In genomic region chr22:42328130-42328821, GRCh38 we compare ENCODE assay signal across 20 cellular contexts. TPM values are rescaled to one million over a fixed set of nuclear protein-coding genes. Genes with fewer than 3 reads are reported as not detected.
DNase-seq lines count a peak whose midpoint lies in the region; ATAC-seq and TF ChIP-seq lines count a peak whose summit lies in the region.
"Had no signal": no experiment of that assay in that cellular context is flagged by ENCODE, and none has a peak within 500 bp of the region (broad histone marks: within the 10 kb centered on the region; RNA-seq: fewer than 3 reads in every experiment).

No MANE protein-coding gene starts in this region.

- H4K91ac ChIP-seq in trophoblast cell (ENCODE audit: low read depth, low read length): no peak overlapping the region

- H3K79me2 ChIP-seq in trophoblast cell (ENCODE audit: control insufficient read depth, insufficient read depth, low read length, poor library complexity): no peaks in the 10 kb centered on the region

- no peak overlapping the region for H3K4ac ChIP-seq in trophoblast cell (ENCODE audit: low read depth, low read length)

- TF ChIP-seq CTCF in HEK293 (tag by site-specific recombination; IDR thresholded peaks at IDR 0.05): no peak

- peaks cover 11% of the 10 kb centered on the region for H3K4me1 ChIP-seq in HEK293 (ENCODE audit: control insufficient read depth, insufficient read depth, low read length)
- H3K4me1 ChIP-seq in trophoblast cell (ENCODE audit: control insufficient read depth in 1 of 2, insufficient read depth in 2 of 2, low read length in 2 of 2): no peaks in the 10 kb centered on the region
- H3K4me1 ChIP-seq: left lung had no signal

- no peak overlapping the region for H3K4me3 Mint-ChIP-seq in activated naive CD8-positive, alpha-beta T cell treated with anti-CD3 and anti-CD28 coated beads, Interleukin-2, amount 50 U/mL, for 24 hours
- no peak overlapping the region for H3K4me3 Mint-ChIP-seq in activated naive CD8-positive, alpha-beta T cell treated with anti-CD3 and anti-CD28 coated beads for 36 hours
- peak overlapping the region; percentile 11 to 43 for H3K4me3 Mint-ChIP-seq in activated T-cell treated with anti-CD3 and anti-CD28 coated beads, Interleukin-2, amount 50 U/mL, for 72 hours

- no peak overlapping the region for H3K14ac ChIP-seq in trophoblast cell (ENCODE audit: low read length)

- no peak overlapping the region for H3K9ac ChIP-seq in trophoblast cell (ENCODE audit: low read length)

- H3K9me3 Mint-ChIP-seq in activated naive CD8-positive, alpha-beta T cell treated with anti-CD3 and anti-CD28 coated beads, Interleukin-2, amount 50 U/mL, for 24 hours: peaks cover 4% of the 10 kb centered on the region
- H3K9me3 Mint-ChIP-seq in activated naive CD8-positive, alpha-beta T cell treated with anti-CD3 and anti-CD28 coated beads for 36 hours: peaks cover 3% of the 10 kb centered on the region
- peaks cover 0 to 2% of the 10 kb centered on the region in 2 donors for H3K9me3 Mint-ChIP-seq in activated T-cell treated with anti-CD3 and anti-CD28 coated beads, Interleukin-2, amount 50 U/mL, for 72 hours

- no peak overlapping the region for H3K4me2 ChIP-seq in trophoblast cell (ENCODE audit: low read length)
- H3K4me2 ChIP-seq: PC-9 had no signal

- CTCF ChIA-PET in HEK293 (lab: Yijun Ruan, JAX): interaction anchor here (0.6 kb wide), 3 partner anchors 11 to 113 kb away, joined by 3 to 7 read pairs (median 4); no protein-coding TSS in a partner anchor

- peaks cover 2% of the 10 kb centered on the region for H3K27me3 Mint-ChIP-seq in activated naive CD8-positive, alpha-beta T cell treated with anti-CD3 and anti-CD28 coated beads, Interleukin-2, amount 50 U/mL, for 24 hours
- H3K27me3 Mint-ChIP-seq in activated naive CD8-positive, alpha-beta T cell treated with anti-CD3 and anti-CD28 coated beads for 36 hours: peaks cover 3% of the 10 kb centered on the region
- no peaks in the 10 kb centered on the region for H3K27me3 Mint-ChIP-seq in activated T-cell treated with anti-CD3 and anti-CD28 coated beads, Interleukin-2, amount 50 U/mL, for 72 hours (ENCODE audit: low read depth)

- intact Hi-C loops in sciatic nerve (cut with DNase I): no loop called here

- no peak overlapping the region for H3K18ac ChIP-seq in trophoblast cell (ENCODE audit: low read length)

- H3K23ac ChIP-seq in trophoblast cell (ENCODE audit: low read length): no peak overlapping the region

- H3K79me1 ChIP-seq in trophoblast cell (ENCODE audit: low read length): no peaks in the 10 kb centered on the region

- DNase-seq in activated naive CD8-positive, alpha-beta T cell treated with anti-CD3 and anti-CD28 coated beads, Interleukin-2, amount 50 U/mL, for 24 hours: no peak
- no peak for DNase-seq in activated naive CD8-positive, alpha-beta T cell treated with anti-CD3 and anti-CD28 coated beads for 36 hours
- no peak for DNase-seq in activated T-cell treated with anti-CD3 and anti-CD28 coated beads, Interleukin-2, amount 50 U/mL, for 72 hours
- DNase-seq in trophoblast cell (peak; percentile 19 to 70), sciatic nerve (ENCODE audit: low spot score) (no peak)
- DNase-seq: KG1, left lung, mesendoderm, MM.1S, NCI-H1417, NCI-H2081, NCI-H2227 treated with DMSO at 0.1 percent for 48 hours, NCI-H526 treated with DMSO at 0.1 percent for 48 hours, occipital lobe, PC-9, Right ventricle myocardium superior had no signal

- no peak overlapping the region for H3K27ac Mint-ChIP-seq in activated naive CD8-positive, alpha-beta T cell treated with anti-CD3 and anti-CD28 coated beads, Interleukin-2, amount 50 U/mL, for 24 hours
- no peak overlapping the region for H3K27ac Mint-ChIP-seq in activated naive CD8-positive, alpha-beta T cell treated with anti-CD3 and anti-CD28 coated beads for 36 hours
- H3K27ac Mint-ChIP-seq in activated T-cell treated with anti-CD3 and anti-CD28 coated beads, Interleukin-2, amount 50 U/mL, for 72 hours: no peak overlapping the region

- no peak overlapping the region for H3K4me3 ChIP-seq in HEK293 (ENCODE audit: low read depth, low read length)
- H3K4me3 ChIP-seq in trophoblast cell (ENCODE audit: low read depth, low read length): no peak overlapping the region
- H3K4me3 ChIP-seq: gastroesophageal sphincter, left lung, PC-9 had no signal

- H2AK5ac ChIP-seq in trophoblast cell (ENCODE audit: low read length): no peak overlapping the region

- WGBS in trophoblast cell (ENCODE audit: extremely low coverage, insufficient coverage, insufficient read length): no CpG with 5 or more reads among the region's 14 CpGs

- peaks cover 36% of the 10 kb centered on the region for H3K4me1 Mint-ChIP-seq in activated naive CD8-positive, alpha-beta T cell treated with anti-CD3 and anti-CD28 coated beads, Interleukin-2, amount 50 U/mL, for 24 hours
- H3K4me1 Mint-ChIP-seq in activated naive CD8-positive, alpha-beta T cell treated with anti-CD3 and anti-CD28 coated beads for 36 hours: peaks cover 33% of the 10 kb centered on the region
- H3K4me1 Mint-ChIP-seq in activated T-cell treated with anti-CD3 and anti-CD28 coated beads, Interleukin-2, amount 50 U/mL, for 72 hours (ENCODE audit: low read depth): peaks cover 51% of the 10 kb centered on the region

- H4K12ac ChIP-seq in trophoblast cell (ENCODE audit: low read depth, low read length): no peak overlapping the region

- H3K36me3 ChIP-seq in HEK293 (ENCODE audit: control insufficient read depth in 2 of 2, insufficient read depth in 1 of 2, low read length in 2 of 2) (no peaks in the 10 kb centered on the region), trophoblast cell (ENCODE audit: control insufficient read depth in 1 of 2, insufficient read depth in 2 of 2, low read length in 2 of 2) (no peaks in the 10 kb centered on the region)
- H3K36me3 ChIP-seq: gastroesophageal sphincter, left lung had no signal

- H3K36me3 Mint-ChIP-seq in activated naive CD8-positive, alpha-beta T cell treated with anti-CD3 and anti-CD28 coated beads, Interleukin-2, amount 50 U/mL, for 24 hours (ENCODE audit: low read depth): no peaks in the 10 kb centered on the region
- H3K36me3 Mint-ChIP-seq in activated naive CD8-positive, alpha-beta T cell treated with anti-CD3 and anti-CD28 coated beads for 36 hours: peaks cover 2% of the 10 kb centered on the region
- peaks cover 0 to 3% of the 10 kb centered on the region in 2 donors for H3K36me3 Mint-ChIP-seq in activated T-cell treated with anti-CD3 and anti-CD28 coated beads, Interleukin-2, amount 50 U/mL, for 72 hours (ENCODE audit: insufficient read depth in 2 of 2)

- POLR2A ChIA-PET in HEK293 (lab: Yijun Ruan, JAX): interaction anchor here (0.6 to 1.5 kb wide), 2 partner anchors 84 to 499 kb away, joined by 3 read pairs; no protein-coding TSS in a partner anchor

- no peak overlapping the region for H2BK5ac ChIP-seq in trophoblast cell (ENCODE audit: low read depth, low read length, poor library complexity)

- H3K27ac ChIP-seq in HEK293 (ENCODE audit: extremely low read depth, low read depth, low read length) (no peak overlapping the region), trophoblast cell (ENCODE audit: low read depth, low read length) (no peak overlapping the region)
- H3K27ac ChIP-seq: gastroesophageal sphincter, left lung, PC-9 had no signal

- ATAC-seq in activated naive CD8-positive, alpha-beta T cell treated with anti-CD3 and anti-CD28 coated beads, Interleukin-2, amount 50 U/mL, for 24 hours: peak; percentile 62
- peak; percentile 59 to 70 for ATAC-seq in activated T-cell treated with anti-CD3 and anti-CD28 coated beads, Interleukin-2, amount 50 U/mL, for 72 hours (replicated peaks in 1 of 2)
- ATAC-seq in sciatic nerve (no peak), GM18867 (IDR thresholded peaks at IDR 0.05; ENCODE audit: unreplicated experiment) (no peak)
- ATAC-seq: gastroesophageal sphincter, HCT116, left lung had no signal

- no peaks in the 10 kb centered on the region for H3K27me3 ChIP-seq in trophoblast cell (ENCODE audit: insufficient read depth, low read length)
- H3K27me3 ChIP-seq: gastroesophageal sphincter had no signal

- no peak overlapping the region for H2AFZ ChIP-seq in trophoblast cell (ENCODE audit: insufficient read depth, low read length, poor library complexity)
- H2AFZ ChIP-seq: PC-9 had no signal

- H4K8ac ChIP-seq in trophoblast cell (ENCODE audit: low read depth, low read length): no peak overlapping the region

- H2BK120ac ChIP-seq in trophoblast cell (ENCODE audit: insufficient read depth, low read length, poor library complexity): no peak overlapping the region

- H2BK12ac ChIP-seq in trophoblast cell (ENCODE audit: low read length): no peak overlapping the region

- H3K9me3 ChIP-seq in HEK293 (ENCODE audit: control insufficient read depth, insufficient read depth, low read depth, low read length) (no peaks in the 10 kb centered on the region), trophoblast cell (ENCODE audit: insufficient read depth, low read depth, low read length) (peaks cover 1% of the 10 kb centered on the region)
- H3K9me3 ChIP-seq: gastroesophageal sphincter, left lung had no signal

TF ChIP-seq in HEK293, 187 proteins besides CTCF, POLR2A, EP300 and RAD21:
- TF ChIP-seq ZFHX2 (tag by site-specific recombination; conservative IDR thresholded peaks at IDR 0.05): peak; percentile 42
- peak; percentile 53; the same call in 1 of the 2 replicates for TF ChIP-seq GLIS2 (tag by site-specific recombination; IDR thresholded peaks at IDR 0.05)
- TF ChIP-seq EGR2 (tag by site-specific recombination; IDR thresholded peaks at IDR 0.05; ENCODE audit: low read depth): peak; percentile 66
- TF ChIP-seq ZNF670 (tag by site-specific recombination; IDR thresholded peaks at IDR 0.05; ENCODE audit: low read depth): no peak

RNA-seq across cellular contexts. Expression of gene TCF20, which starts 57.8 kb away (rescaled TPM):
- total RNA-seq in activated naive CD8-positive, alpha-beta T cell treated with anti-CD3 and anti-CD28 coated beads for 36 hours: 10 to 100 TPM; 62.4 to 68.4 TPM
- total RNA-seq in activated T-cell treated with anti-CD3 and anti-CD28 coated beads, Interleukin-2, amount 50 U/mL, for 72 hours: 10 to 100 TPM; 64.0 to 82.8 TPM
- 13.8 and 14.7 TPM in 2 replicates for polyA plus RNA-seq in trophoblast cell (2013)
- total RNA-seq in sciatic nerve: 46.1 TPM

Comparison
In these comparisons a context has a peak if more than half of its experiments do, and no peak if none do; other contexts are left out.
1. ATAC-seq: peak in activated naive CD8-positive, alpha-beta T cell treated with anti-CD3 and anti-CD28 coated beads, Interleukin-2, amount 50 U/mL, for 24 hours (single experiment) and activated T-cell treated with anti-CD3 and anti-CD28 coated beads, Interleukin-2, amount 50 U/mL, for 72 hours (2 of 2); none in sciatic nerve (single experiment) and GM18867 (single experiment).
2. DNase-seq: peak in trophoblast cell (2 of 2); none in activated naive CD8-positive, alpha-beta T cell treated with anti-CD3 and anti-CD28 coated beads, Interleukin-2, amount 50 U/mL, for 24 hours (single experiment), activated naive CD8-positive, alpha-beta T cell treated with anti-CD3 and anti-CD28 coated beads for 36 hours (single experiment), activated T-cell treated with anti-CD3 and anti-CD28 coated beads, Interleukin-2, amount 50 U/mL, for 72 hours (0 of 2) and sciatic nerve (single experiment).
3. H3K4me3 Mint-ChIP-seq: peak in activated T-cell treated with anti-CD3 and anti-CD28 coated beads, Interleukin-2, amount 50 U/mL, for 72 hours (2 of 2); none in activated naive CD8-positive, alpha-beta T cell treated with anti-CD3 and anti-CD28 coated beads, Interleukin-2, amount 50 U/mL, for 24 hours (single experiment) and activated naive CD8-positive, alpha-beta T cell treated with anti-CD3 and anti-CD28 coated beads for 36 hours (single experiment).